11 cellular contexts compared by ENCODE assay signal in genomic region chr1:37817481-37817880, GRCh38. TPM values are rescaled to one million over a fixed set of nuclear protein-coding genes. Genes with fewer than 3 reads are reported as not detected.
DNase-seq lines count a peak whose midpoint lies in the region; ATAC-seq, FAIRE-seq and TF ChIP-seq lines count a peak whose summit lies in the region.
"Had no signal": no experiment of that assay in that cellular context is flagged by ENCODE, and none has a peak within 500 bp of the region (broad histone marks: within the 10 kb centered on the region; RNA-seq: fewer than 3 reads in every experiment).

No MANE protein-coding gene starts in this region.

- H3K79me2 ChIP-seq in K562 (ENCODE audit: control insufficient read depth, insufficient read depth, low read length): no peaks in the 10 kb centered on the region

- H3K9me3 ChIP-seq in K562 (replicated peaks; ENCODE audit: control insufficient read depth, insufficient read depth, low read depth, low read length) (no peaks in the 10 kb centered on the region), stomach (no peaks in the 10 kb centered on the region)

- no peak overlapping the region; a peak in 1 of 4 replicates for H3K9ac ChIP-seq in K562 (ENCODE audit: insufficient read depth in 1 of 2, low read depth in 2 of 2, low read length in 2 of 2)

- no peak overlapping the region for H3K4me2 ChIP-seq in K562 (ENCODE audit: insufficient read depth, low read length)

- BruUV-seq in K562 (replicated peaks; lab: Mats Ljungman, UMichigan): no TSS peak

- TF ChIP-seq EP300 in K562 (IDR thresholded peaks at IDR 0.05; ENCODE audit: low read length) (no peak), stomach (IDR thresholded peaks at IDR 0.05) (no peak)

- no peaks in the 10 kb centered on the region for H3K27me3 ChIP-seq in K562 (ENCODE audit: control insufficient read depth in 2 of 2, insufficient read depth in 2 of 2, low read length in 2 of 2)
- no peaks in the 10 kb centered on the region for H3K27me3 ChIP-seq in stomach

- POLR2A ChIA-PET in K562 (lab: Yijun Ruan, JAX): interaction anchor here (0.6 to 1.8 kb wide), 4 partner anchors 9 to 286 kb away, joined by 4 to 10 read pairs (median 4); partner anchors contain the start of genes C1orf122, MTF1 and YRDC

- H4K20me1 ChIP-seq in K562 (replicated peaks; ENCODE audit: control insufficient read depth, insufficient read depth, low read length): 0 out of 2 replicates have a peak, but pooled peaks cover 4% of the 10 kb centered on the region

- ATAC-seq in K562: peak; percentile 80
- ATAC-seq: naive thymus-derived CD4-positive, alpha-beta T cell had no signal

- H3K27ac ChIP-seq in K562 (ENCODE audit: extremely low read depth, low read depth, low read length) (no peak overlapping the region), stomach (peak overlapping the region; percentile 32 to 74 (median 51))

- TF ChIP-seq CTCF in K562 (IDR thresholded peaks at IDR 0.05 in 2 of 3, conservative IDR thresholded peaks at IDR 0.05 in 1 of 3; ENCODE audit: insufficient read depth in 2 of 3, low read depth in 1 of 3, low read length in 3 of 3): 0 out of 6 replicates have a peak, but pooled peaks of 1 of the 3 experiments have one; percentile 20
- TF ChIP-seq CTCF in stomach (IDR thresholded peaks at IDR 0.05): no peak

- DNase-seq in SIG-M5 treated with dmso at 0.1 percent for 504 hours (lab: John Stamatoyannopoulos, UW; ENCODE audit: unreplicated experiment) (peak; percentile 20), SIG-M5 (lab: John Stamatoyannopoulos, UW) (no peak), K562 (ENCODE audit: extremely low read depth in 1 of 4, low spot score in 3 of 4) (peak in 2 of 4 experiments; percentile 15 to 36), inferior parietal cortex (ENCODE audit: extremely low spot score) (peak; percentile 66), stomach (peak; percentile 83), GDM1 (lab: John Stamatoyannopoulos, UW) (no peak), NCI-H2107 (lab: John Stamatoyannopoulos, UW) (no peak)
- no peak for DNase-seq in activated naive CD4-positive, alpha-beta T cell (lab: John Stamatoyannopoulos, UW)
- DNase-seq: DND-41; naive thymus-derived CD4-positive, alpha-beta T cell; stimulated activated CD4-positive, alpha-beta T cell treated with anti-CD3 and anti-CD28 coated beads, Interleukin-1b, Interleukin-23, amount 100 ng/mL, for 48 hours had no signal

- no peak for TF ChIP-seq POLR2A in K562 (conservative IDR thresholded peaks at IDR 0.05)
- no peak for TF ChIP-seq POLR2A in stomach (IDR thresholded peaks at IDR 0.05)

- intact Hi-C loops in K562 (cut with micrococcal nuclease): loop anchor here (10.0 kb wide), 1 partner anchor 157 kb away; no protein-coding TSS in a partner anchor
- intact Hi-C loops in stomach (cut with DNase I; ENCODE audit: low total_unique reads): no loop called here

- CTCF ChIA-PET in K562 (lab: Yijun Ruan, JAX; ENCODE audit: low intra/inter-chr PET ratio): no interaction called here

- H3K36me3 ChIP-seq in K562 (ENCODE audit: control insufficient read depth, insufficient read depth, low read length): peaks cover 70% of the 10 kb centered on the region
- H3K36me3 ChIP-seq in stomach: peaks cover 33 to 92% (median 82%) of the 10 kb centered on the region in 4 donors

- no peak overlapping the region for H3K4me3 ChIP-seq in K562
- no peak overlapping the region for H3K4me3 ChIP-seq in stomach

- in situ Hi-C loops in K562 (cut with MboI): no loop called here

- 26% methylated on average over 2 of the region's 2 CpGs for WGBS in K562 (ENCODE audit: insufficient coverage, low coverage, missing lambda C conversion rate)
- 12 to 54% (median 23%) methylated on average over 2 of the region's 2 CpGs for WGBS in stomach, 5 donors

- H2AFZ ChIP-seq in K562 (ENCODE audit: low read depth, low read length): no peak overlapping the region

- no peaks in the 10 kb centered on the region for H3K9me1 ChIP-seq in K562 (ENCODE audit: control insufficient read depth, insufficient read depth, low read length)

- no peak for TF ChIP-seq RAD21 in K562 (CRISPR knock-in tag; conservative IDR thresholded peaks at IDR 0.05 in 1 of 2, IDR thresholded peaks at IDR 0.05 in 1 of 2)

- H3K4me1 ChIP-seq in K562 (replicated peaks in 1 of 2; ENCODE audit: control insufficient read depth in 2 of 2, insufficient read depth in 2 of 2, low read length in 2 of 2) (no peaks in the 10 kb centered on the region), stomach (peaks cover 6 to 20% (median 9%) of the 10 kb centered on the region in 4 donors)

- FAIRE-seq in K562 (lab: Jason Lieb, UNC): peak; percentile 66

RNA-seq across cellular contexts. Expression of gene YRDC, which starts 9.5 kb away (rescaled TPM):
- 10.5 and 18.9 TPM in 2 replicates for total RNA-seq in K562 (2011; cell fraction: chromatin; rRNA removed; ENCODE audit: low replicate concordance)
- total RNA-seq in K562 (2011; cell fraction: nucleolus; rRNA removed): 20.5 and 22.2 TPM in 2 replicates
- 21.0 and 24.2 TPM in 2 replicates for total RNA-seq in K562 (2011; cell fraction: nucleoplasm; rRNA removed)
- total RNA-seq in K562 (2014; rRNA removed) (58.5 and 65.1 TPM in 2 replicates), K562 (2014; rRNA removed; fragmentation: Illumina TruSeq; extraction: Trizol) (47.2 and 51.0 TPM in 2 replicates), K562 (2015; rRNA removed; fragmentation: Illumina TruSeq; extraction: Trizol) (34.1 and 34.2 TPM in 2 replicates), K562 (2021) (57.2 and 60.1 TPM in 2 replicates), stomach (10 to 100 TPM in 3 of 5 donors, 1 to 10 TPM in 1, not detected in 1; 1.3 to 30.3 (median 15.5) TPM)
- polyA plus RNA-seq in K562 (2011; rRNA removed) (49.8 and 56.0 TPM in 2 replicates), K562 (2014; fragmentation: Illumina TruSeq; extraction: Trizol) (40.2 and 44.8 TPM in 2 replicates), K562 (2014; fragmentation: Nextera tagmentation; extraction: Ambion mirVana) (10 to 100 TPM; 11.1 to 16.7 TPM), K562 (2014; rRNA removed) (54.4 and 58.9 TPM in 2 replicates), stomach (10 to 100 TPM in 2 of 3 donors, 1 to 10 TPM in 1; 9.9 to 13.1 (median 10.4) TPM)
- 48.6 and 49.6 TPM in 2 replicates for polyA plus RNA-seq in K562 (2011; cell fraction: cytosol; rRNA removed)
- 18.8 and 19.7 TPM in 2 replicates for polyA plus RNA-seq in K562 (2011; cell fraction: nucleus; rRNA removed)
- 32.7 and 40.3 TPM in 2 replicates for polyA plus RNA-seq in K562 (2012)
- 25.0 and 26.0 TPM in 2 replicates for polyA minus RNA-seq in K562 (2011; rRNA and poly(A)+ RNA removed)
- polyA minus RNA-seq in K562 (2011; cell fraction: cytosol; rRNA and poly(A)+ RNA removed): 19.2 and 24.3 TPM in 2 replicates
- 10.4 and 11.3 TPM in 2 replicates for polyA minus RNA-seq in K562 (2011; cell fraction: nucleus; rRNA and poly(A)+ RNA removed)

RNA-seq across cellular contexts. Expression of gene C1orf122, which starts 9.9 kb away (rescaled TPM):
- 2.4 and 6.3 TPM in 2 replicates for total RNA-seq in K562 (2011; cell fraction: chromatin; rRNA removed; ENCODE audit: low replicate concordance)
- 12.6 and 15.3 TPM in 2 replicates for total RNA-seq in K562 (2011; cell fraction: nucleolus; rRNA removed)
- total RNA-seq in K562 (2011; cell fraction: nucleoplasm; rRNA removed): 6.2 and 7.9 TPM in 2 replicates
- total RNA-seq in K562 (2014; rRNA removed): 70.9 and 85.3 TPM in 2 replicates
- total RNA-seq in K562 (2014; rRNA removed; fragmentation: Illumina TruSeq; extraction: Trizol): 11.2 TPM in 2 replicates
- 18.6 and 22.0 TPM in 2 replicates for total RNA-seq in K562 (2015; rRNA removed; fragmentation: Illumina TruSeq; extraction: Trizol)
- total RNA-seq in K562 (2021): 51.5 and 52.5 TPM in 2 replicates
- polyA plus RNA-seq in K562 (2011; rRNA removed): 17.3 and 20.7 TPM in 2 replicates
- polyA plus RNA-seq in K562 (2011; cell fraction: cytosol; rRNA removed): 18.1 and 59.5 TPM in 2 replicates
- polyA plus RNA-seq in K562 (2011; cell fraction: nucleus; rRNA removed): 20.9 and 26.5 TPM in 2 replicates
- polyA plus RNA-seq in K562 (2012): 19.8 and 25.5 TPM in 2 replicates
- polyA plus RNA-seq in K562 (2014; fragmentation: Illumina TruSeq; extraction: Trizol): 8.5 and 12.4 TPM in 2 replicates
- 1 to 10 TPM; 3.6 to 5.2 TPM for polyA plus RNA-seq in K562 (2014; fragmentation: Nextera tagmentation; extraction: Ambion mirVana)
- polyA plus RNA-seq in K562 (2014; rRNA removed): 47.9 and 58.3 TPM in 2 replicates
- 2.0 and 2.6 TPM in 2 replicates for polyA minus RNA-seq in K562 (2011; rRNA and poly(A)+ RNA removed)
- 5.5 and 5.9 TPM in 2 replicates for polyA minus RNA-seq in K562 (2011; cell fraction: cytosol; rRNA and poly(A)+ RNA removed)
- polyA minus RNA-seq in K562 (2011; cell fraction: nucleus; rRNA and poly(A)+ RNA removed): 4.3 and 5.7 TPM in 2 replicates
- total RNA-seq in stomach: 100 to 1,000 TPM in 2 of 5 donors, 10 to 100 TPM in 2, 1 to 10 TPM in 1; 7.9 to 193 (median 46.7) TPM
- polyA plus RNA-seq in stomach: 10 to 100 TPM; 43.4 to 59.0 (median 59.0) TPM

RNA-seq across cellular contexts. Expression of gene MANEAL, which starts 23.8 kb away (rescaled TPM):
- 1.1 and 3.1 TPM in 2 replicates for total RNA-seq in K562 (2011; cell fraction: chromatin; rRNA removed; ENCODE audit: low replicate concordance)
- total RNA-seq in K562 (2011; cell fraction: nucleolus; rRNA removed): 3.7 and 4.5 TPM in 2 replicates
- 3.5 and 3.7 TPM in 2 replicates for total RNA-seq in K562 (2011; cell fraction: nucleoplasm; rRNA removed)
- total RNA-seq in K562 (2014; rRNA removed) (1.2 and 2.7 TPM in 2 replicates), K562 (2014; rRNA removed; fragmentation: Illumina TruSeq; extraction: Trizol) (1.1 TPM in 2 replicates), K562 (2015; rRNA removed; fragmentation: Illumina TruSeq; extraction: Trizol) (2.0 and 2.1 TPM in 2 replicates), K562 (2021) (2.0 and 2.2 TPM in 2 replicates), stomach (1 to 10 TPM in 4 of 5 donors, not detected in 1; 1.8 to 5.8 (median 3.8) TPM)
- polyA plus RNA-seq in K562 (2011; rRNA removed) (1.0 and 3.2 TPM in 2 replicates), K562 (2014; fragmentation: Illumina TruSeq; extraction: Trizol) (1.6 and 1.9 TPM in 2 replicates), K562 (2014; fragmentation: Nextera tagmentation; extraction: Ambion mirVana) (under 1 TPM; 0.37 to 0.59 TPM), K562 (2014; rRNA removed) (0.95 and 1.00 TPM in 2 replicates), stomach (1 to 10 TPM; 1.4 to 3.6 (median 2.2) TPM)
- 2.0 and 5.7 TPM in 2 replicates for polyA plus RNA-seq in K562 (2011; cell fraction: cytosol; rRNA removed)
- polyA plus RNA-seq in K562 (2011; cell fraction: nucleus; rRNA removed): 0.65 and 2.1 TPM in 2 replicates
- polyA plus RNA-seq in K562 (2012): 1.1 and 2.3 TPM in 2 replicates
- 0.69 and 2.1 TPM in 2 replicates for polyA minus RNA-seq in K562 (2011; rRNA and poly(A)+ RNA removed)
- 2.5 and 4.6 TPM in 2 replicates for polyA minus RNA-seq in K562 (2011; cell fraction: cytosol; rRNA and poly(A)+ RNA removed)
- polyA minus RNA-seq in K562 (2011; cell fraction: nucleus; rRNA and poly(A)+ RNA removed): 0.44 and 0.81 TPM in 2 replicates

RNA-seq across cellular contexts. Expression of gene MTF1, which starts 41.9 kb away (rescaled TPM):
- 31.8 and 48.9 TPM in 2 replicates for total RNA-seq in K562 (2011; cell fraction: chromatin; rRNA removed; ENCODE audit: low replicate concordance)
- total RNA-seq in K562 (2011; cell fraction: nucleolus; rRNA removed): 9.0 and 9.3 TPM in 2 replicates
- total RNA-seq in K562 (2011; cell fraction: nucleoplasm; rRNA removed): 11.7 and 13.0 TPM in 2 replicates
- total RNA-seq in K562 (2014; rRNA removed) (1.1 and 2.6 TPM in 2 replicates), K562 (2014; rRNA removed; fragmentation: Illumina TruSeq; extraction: Trizol) (6.7 and 7.1 TPM in 2 replicates), K562 (2015; rRNA removed; fragmentation: Illumina TruSeq; extraction: Trizol) (4.3 and 4.4 TPM in 2 replicates), K562 (2021) (11.3 and 12.2 TPM in 2 replicates), stomach (1 to 10 TPM; 1.2 to 5.4 (median 4.5) TPM)
- polyA plus RNA-seq in K562 (2011; rRNA removed) (4.8 and 5.1 TPM in 2 replicates), K562 (2014; fragmentation: Illumina TruSeq; extraction: Trizol) (5.2 and 6.1 TPM in 2 replicates), K562 (2014; fragmentation: Nextera tagmentation; extraction: Ambion mirVana) (1 to 10 TPM; 1.9 to 2.4 TPM), K562 (2014; rRNA removed) (2.9 and 3.6 TPM in 2 replicates), stomach (1 to 10 TPM; 1.5 to 3.1 (median 2.4) TPM)
- 3.1 and 4.5 TPM in 2 replicates for polyA plus RNA-seq in K562 (2011; cell fraction: cytosol; rRNA removed)
- 5.0 and 7.5 TPM in 2 replicates for polyA plus RNA-seq in K562 (2011; cell fraction: nucleus; rRNA removed)
- polyA plus RNA-seq in K562 (2012): 2.3 and 5.2 TPM in 2 replicates
- 16.1 and 36.5 TPM in 2 replicates for polyA minus RNA-seq in K562 (2011; rRNA and poly(A)+ RNA removed)
- polyA minus RNA-seq in K562 (2011; cell fraction: cytosol; rRNA and poly(A)+ RNA removed): 2.8 and 3.1 TPM in 2 replicates
- 3.2 and 6.2 TPM in 2 replicates for polyA minus RNA-seq in K562 (2011; cell fraction: nucleus; rRNA and poly(A)+ RNA removed)

RNA-seq across cellular contexts. Expression of gene EPHA10, which starts 52.6 kb away (rescaled TPM):
- not detected in 2 replicates for total RNA-seq in K562 (2011; cell fraction: chromatin; rRNA removed; ENCODE audit: low replicate concordance)
- total RNA-seq in K562 (2011; cell fraction: nucleolus; rRNA removed): not detected in 2 replicates
- total RNA-seq in K562 (2011; cell fraction: nucleoplasm; rRNA removed): not detected in 2 replicates
- total RNA-seq in K562 (2014; rRNA removed) (not detected in 2 replicates), K562 (2014; rRNA removed; fragmentation: Illumina TruSeq; extraction: Trizol) (not detected in 2 replicates), K562 (2015; rRNA removed; fragmentation: Illumina TruSeq; extraction: Trizol) (not detected in 2 replicates), K562 (2021) (0.02 TPM in 1 of 2 replicates, not detected in the other), stomach (100 to 1,000 TPM in 1 of 5 donors, 1 to 10 TPM in 3, not detected in 1; 1.2 to 212 (median 2.3) TPM)
- polyA plus RNA-seq in K562 (2011; rRNA removed) (not detected in 2 replicates), K562 (2014; fragmentation: Illumina TruSeq; extraction: Trizol) (not detected in 2 replicates), K562 (2014; fragmentation: Nextera tagmentation; extraction: Ambion mirVana) (under 1 TPM in 1 of 2 experiments, not detected in 1; 0.03 TPM), K562 (2014; rRNA removed) (not detected in 2 replicates), stomach (1 to 10 TPM in 1 of 3 donors, under 1 TPM in 2; 0.18 to 2.1 (median 0.31) TPM)
- polyA plus RNA-seq in K562 (2011; cell fraction: cytosol; rRNA removed): not detected in 2 replicates
- polyA plus RNA-seq in K562 (2011; cell fraction: nucleus; rRNA removed): 0.04 TPM in 1 of 2 replicates, not detected in the other
- polyA plus RNA-seq in K562 (2012): 0.07 and 0.08 TPM in 2 replicates
- not detected in 2 replicates for polyA minus RNA-seq in K562 (2011; rRNA and poly(A)+ RNA removed)
- not detected in 2 replicates for polyA minus RNA-seq in K562 (2011; cell fraction: cytosol; rRNA and poly(A)+ RNA removed)
- not detected in 2 replicates for polyA minus RNA-seq in K562 (2011; cell fraction: nucleus; rRNA and poly(A)+ RNA removed)
- polyA plus RNA-seq: naive thymus-derived CD4-positive, alpha-beta T cell had no signal

Comparison
In these comparisons a context has a peak if more than half of its experiments do, and no peak if none do; other contexts are left out.
1. DNase-seq: peak in SIG-M5 treated with dmso at 0.1 percent for 504 hours (single experiment), inferior parietal cortex (single experiment) and stomach (single experiment); none in SIG-M5 (single experiment), GDM1 (single experiment), activated naive CD4-positive, alpha-beta T cell (0 of 4) and NCI-H2107 (single experiment).